Comparison of ENCODE assay signal across 26 cellular contexts in the genomic region with DNA sequence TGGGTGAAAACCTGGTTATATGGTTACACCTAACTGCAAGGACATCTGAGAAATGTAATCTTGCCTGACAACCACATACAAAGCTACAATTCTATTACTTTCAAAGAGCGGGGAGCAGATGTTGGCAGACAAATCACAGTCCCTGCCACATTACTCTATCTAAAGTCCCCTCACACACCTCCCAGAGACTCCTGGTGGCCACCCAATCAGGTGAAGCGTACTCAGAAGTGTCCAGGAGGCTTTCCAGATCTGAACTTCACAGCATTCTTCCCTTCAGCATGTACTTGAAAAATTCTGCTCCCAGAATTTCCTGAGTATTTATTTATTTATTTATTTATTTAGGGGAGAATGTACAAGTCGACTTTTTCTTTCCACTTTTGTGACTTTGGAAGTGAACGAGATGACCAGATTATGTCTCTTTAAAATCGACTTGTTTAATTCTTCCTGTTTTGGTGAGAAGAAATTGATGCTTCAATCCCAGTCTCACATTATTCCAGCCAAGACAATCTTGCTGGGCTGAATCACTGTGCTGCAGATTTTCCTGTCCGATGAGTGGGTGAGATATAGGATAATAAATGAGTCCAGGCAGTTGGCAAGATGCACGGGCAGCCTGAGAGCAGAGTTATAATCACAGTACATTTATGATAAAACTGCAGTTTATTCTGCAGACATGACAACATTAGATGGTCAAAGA. TPM values are rescaled to one million over a fixed set of nuclear protein-coding genes. Genes with fewer than 3 reads are reported as not detected.
DNase-seq lines count a peak whose midpoint lies in the region; ATAC-seq, FAIRE-seq and TF ChIP-seq lines count a peak whose summit lies in the region.
"Had no signal": no experiment of that assay in that cellular context is flagged by ENCODE, and none has a peak within 500 bp of the region (broad histone marks: within the 10 kb centered on the region; RNA-seq: fewer than 3 reads in every experiment).

No MANE protein-coding gene starts in this region.

- FAIRE-seq in astrocyte (lab: Jason Lieb, UNC) = no peak
- FAIRE-seq: H54 had no signal

- H3K27me3 ChIP-seq in astrocyte (ENCODE audit: insufficient read depth, low read length) (no peaks in the 10 kb centered on the region), heart left ventricle (no peaks in the 10 kb centered on the region), upper lobe of right lung (no peaks in the 10 kb centered on the region)
- H3K27me3 ChIP-seq: right lobe of liver had no signal

- H3K4me2 ChIP-seq in astrocyte (ENCODE audit: low read length) = no peak overlapping the region

- TF ChIP-seq CTCF in HFFc6 (IDR thresholded peaks at IDR 0.05) = no peak
- TF ChIP-seq CTCF in astrocyte (IDR thresholded peaks at IDR 0.05; ENCODE audit: insufficient read depth, low read depth, low read length) = no peak
- no peak for TF ChIP-seq CTCF in heart left ventricle (IDR thresholded peaks at IDR 0.05)
- no peak for TF ChIP-seq CTCF in upper lobe of right lung (IDR thresholded peaks at IDR 0.05)

- H3K9me3 Mint-ChIP-seq in HFFc6 (no peaks in the 10 kb centered on the region), astrocyte (ENCODE audit: unreplicated experiment) (peaks cover 10% of the 10 kb centered on the region)
- H3K9me3 Mint-ChIP-seq: T-helper 1 cell treated with Interleukin-12 subunit alpha and Interleukin-12 subunit beta and Interleukin-4 antibody, amounts not matched to agents 30 μg/mL and 1 μg/mL, for 36 hours had no signal

- DNase-seq in HFFc6 (peak; percentile 59), astrocyte (ENCODE audit: low read depth) (peak; percentile 66), heart left ventricle (peak in 1 of 5 donors; percentile 55), NCI-H1417 (lab: John Stamatoyannopoulos, UW) (no peak), activated gamma-delta T cell (lab: John Stamatoyannopoulos, UW) (no peak), upper lobe of right lung (no peak)
- DNase-seq: activated CD4-positive, alpha-beta T cell treated with anti-CD3 and anti-CD28 coated beads for 36 hours; activated CD8-positive, alpha-beta memory T cell treated with anti-CD3 and anti-CD28 coated beads for 24 hours; activated effector memory CD4-positive, alpha-beta T cell treated with Interleukin-2 at 50 U/mL for 16 hours; activated naive CD8-positive, alpha-beta T cell treated with anti-CD3 and anti-CD28 coated beads, Interleukin-2, amount 10 ng/mL, durations not matched to agents 7 days and 5 days; CD4-positive, alpha-beta T cell; DMS 273 treated with DMSO at 0.1 percent for 48 hours; head of caudate nucleus; mammary epithelial cell; NCI-H1092 treated with DMSO at 0.1 percent for 48 hours; NCI-H1930; NCI-H345; NCI-H774; right lobe of liver; stimulated activated CD4-positive, alpha-beta T cell treated with anti-CD3 and anti-CD28 coated beads, Interleukin-4, amount 100 ng/mL, for 1 hour; trophoblast cell had no signal

- ATAC-seq in heart left ventricle (peak in 3 of 4 donors; percentile 62 to 87 (median 77)), upper lobe of right lung (no peak), HG03432 (IDR thresholded peaks at IDR 0.05; ENCODE audit: unreplicated experiment) (no peak)
- ATAC-seq: activated CD4-positive, alpha-beta T cell treated with anti-CD3 and anti-CD28 coated beads for 36 hours; right lobe of liver had no signal

- H3K9ac ChIP-seq in astrocyte (ENCODE audit: low read length) = no peak overlapping the region
- H3K9ac ChIP-seq: parathyroid adenoma had no signal

- H3K27me3 Mint-ChIP-seq in HFFc6 (ENCODE audit: insufficient read depth) (peaks cover 27% of the 10 kb centered on the region), astrocyte (ENCODE audit: low read depth, unreplicated experiment) (peaks cover 24% of the 10 kb centered on the region)

- H3K4me3 Mint-ChIP-seq in HFFc6 (peak overlapping the region; percentile 47; the same call in 1 of the 2 replicates), astrocyte (ENCODE audit: unreplicated experiment) (no peak overlapping the region)
- H3K4me3 Mint-ChIP-seq: activated CD4-positive, alpha-beta T cell treated with anti-CD3 and anti-CD28 coated beads for 36 hours; activated naive CD8-positive, alpha-beta T cell treated with anti-CD3 and anti-CD28 coated beads, Interleukin-2, amount 10 ng/mL, durations not matched to agents 7 days and 5 days; CD4-positive, alpha-beta T cell; T-helper 1 cell treated with Interleukin-12 subunit alpha and Interleukin-12 subunit beta and Interleukin-4 antibody, amounts not matched to agents 30 μg/mL and 1 μg/mL, for 36 hours had no signal

- H3K9me3 ChIP-seq in astrocyte (ENCODE audit: insufficient read depth, low read depth, low read length) (no peaks in the 10 kb centered on the region), heart left ventricle (peaks cover 0 to 4% (median 0%) of the 10 kb centered on the region in 12 donors), upper lobe of right lung (no peaks in the 10 kb centered on the region)
- H3K9me3 ChIP-seq: right lobe of liver had no signal

- H3K36me3 Mint-ChIP-seq in HFFc6 (ENCODE audit: low read depth) (peaks cover 8% of the 10 kb centered on the region), astrocyte (ENCODE audit: low read depth, unreplicated experiment) (no peaks in the 10 kb centered on the region)
- H3K36me3 Mint-ChIP-seq: activated naive CD8-positive, alpha-beta T cell treated with anti-CD3 and anti-CD28 coated beads, Interleukin-2, amount 10 ng/mL, durations not matched to agents 7 days and 5 days had no signal

- intact Hi-C loops in heart left ventricle (cut with DNase I) (loop anchor here in 1 of 10 donors (1.0 kb wide), 1 partner anchor 34 kb away; no protein-coding TSS in a partner anchor), upper lobe of right lung (cut with DNase I) (no loop called here)

- H3K4me1 ChIP-seq in astrocyte (ENCODE audit: insufficient read depth, low read length) (no peaks in the 10 kb centered on the region), heart left ventricle (peaks cover 0 to 15% (median 0%) of the 10 kb centered on the region in 12 donors), upper lobe of right lung (no peaks in the 10 kb centered on the region)
- H3K4me1 ChIP-seq: parathyroid adenoma, right lobe of liver had no signal

- no peak overlapping the region for H2AFZ ChIP-seq in astrocyte (ENCODE audit: low read depth, low read length)
- H2AFZ ChIP-seq: parathyroid adenoma had no signal

- no peak overlapping the region for H3K27ac ChIP-seq in astrocyte (ENCODE audit: low read depth, low read length)
- peak overlapping the region in 4 of 12 donors; percentile 11 to 46 (median 42) for H3K27ac ChIP-seq in heart left ventricle
- H3K27ac ChIP-seq in upper lobe of right lung = no peak overlapping the region
- H3K27ac ChIP-seq: parathyroid adenoma, right lobe of liver had no signal

- no peak for TF ChIP-seq POLR2A in heart left ventricle (IDR thresholded peaks at IDR 0.05)

- peaks cover 19% of the 10 kb centered on the region for H3K4me1 Mint-ChIP-seq in HFFc6 (ENCODE audit: low read depth)
- H3K4me1 Mint-ChIP-seq in astrocyte (ENCODE audit: low read depth, unreplicated experiment) = no peaks in the 10 kb centered on the region
- H3K4me1 Mint-ChIP-seq: activated CD4-positive, alpha-beta T cell treated with anti-CD3 and anti-CD28 coated beads for 36 hours; activated naive CD8-positive, alpha-beta T cell treated with anti-CD3 and anti-CD28 coated beads, Interleukin-2, amount 10 ng/mL, durations not matched to agents 7 days and 5 days had no signal

- no peak overlapping the region for H3K27ac Mint-ChIP-seq in HFFc6
- no peak overlapping the region for H3K27ac Mint-ChIP-seq in astrocyte (ENCODE audit: unreplicated experiment)
- H3K27ac Mint-ChIP-seq: activated CD4-positive, alpha-beta T cell treated with anti-CD3 and anti-CD28 coated beads for 36 hours; activated naive CD8-positive, alpha-beta T cell treated with anti-CD3 and anti-CD28 coated beads, Interleukin-2, amount 10 ng/mL, durations not matched to agents 7 days and 5 days; CD4-positive, alpha-beta T cell; T-helper 1 cell treated with Interleukin-12 subunit alpha and Interleukin-12 subunit beta and Interleukin-4 antibody, amounts not matched to agents 30 μg/mL and 1 μg/mL, for 36 hours had no signal

- 8 to 23% (median 11%) methylated on average over 7 of the region's 7 CpGs for WGBS in heart left ventricle, 4 donors

- H4K20me1 ChIP-seq in astrocyte (ENCODE audit: insufficient read depth, low read length) = no peaks in the 10 kb centered on the region

- no peaks in the 10 kb centered on the region for H3K36me3 ChIP-seq in astrocyte (ENCODE audit: insufficient read depth, low read length)
- no peaks in the 10 kb centered on the region for H3K36me3 ChIP-seq in heart left ventricle
- H3K36me3 ChIP-seq in upper lobe of right lung = no peaks in the 10 kb centered on the region
- H3K36me3 ChIP-seq: right lobe of liver had no signal

- H3K4me3 ChIP-seq in astrocyte (ENCODE audit: insufficient read depth, low read depth, low read length) (no peak overlapping the region), heart left ventricle (no peak overlapping the region), upper lobe of right lung (no peak overlapping the region)
- H3K4me3 ChIP-seq: right lobe of liver had no signal

- no peaks in the 10 kb centered on the region for H3K79me2 ChIP-seq in astrocyte (ENCODE audit: insufficient read depth, low read length)
- H3K79me2 ChIP-seq: parathyroid adenoma had no signal

RNA-seq across cellular contexts. Expression of gene POPDC3, which starts 46.9 kb away (rescaled TPM):
- total RNA-seq in HFFc6 (2021; fragmentation: NEBNext Ultra II Directional; extraction: Animal tissue kit (Norgen Biotek cat#: 25700)) = 10 to 100 TPM; 15.4 to 24.1 (median 21.2) TPM
- 8.6 and 9.1 TPM in 2 replicates for total RNA-seq in astrocyte
- 10 to 100 TPM; 29.3 to 59.7 (median 51.5) TPM for total RNA-seq in heart left ventricle
- polyA plus RNA-seq in heart left ventricle = 10 to 100 TPM; 53.0 to 54.0 TPM
- 1.9 TPM for total RNA-seq in upper lobe of right lung
- total RNA-seq: activated CD4-positive, alpha-beta T cell treated with anti-CD3 and anti-CD28 coated beads for 36 hours; activated naive CD8-positive, alpha-beta T cell treated with anti-CD3 and anti-CD28 coated beads, Interleukin-2, amount 10 ng/mL, durations not matched to agents 7 days and 5 days; CD4-positive, alpha-beta T cell; right lobe of liver had no signal
- polyA plus RNA-seq: neural cell had no signal

Comparison
In these comparisons a context has a peak if more than half of its experiments do, and no peak if none do; other contexts are left out.
1. DNase-seq: peak in HFFc6 (single experiment) and astrocyte (single experiment); none in NCI-H1417 (0 of 3), activated gamma-delta T cell (single experiment) and upper lobe of right lung (single experiment).
2. ATAC-seq: peak in heart left ventricle (3 of 4); none in upper lobe of right lung (single experiment) and HG03432 (single experiment).